In genomic region chr4:82428969-82429727, GRCh38 we compare ENCODE assay signal across 1 cellular context.
TF ChIP-seq lines count a peak whose summit lies in the region.

No MANE protein-coding gene starts in this region.

TF ChIP-seq in K562, 482 proteins besides CTCF, POLR2A, EP300 and RAD21 (continued from another document and continues in another):
- TF ChIP-seq, protein P1, sequence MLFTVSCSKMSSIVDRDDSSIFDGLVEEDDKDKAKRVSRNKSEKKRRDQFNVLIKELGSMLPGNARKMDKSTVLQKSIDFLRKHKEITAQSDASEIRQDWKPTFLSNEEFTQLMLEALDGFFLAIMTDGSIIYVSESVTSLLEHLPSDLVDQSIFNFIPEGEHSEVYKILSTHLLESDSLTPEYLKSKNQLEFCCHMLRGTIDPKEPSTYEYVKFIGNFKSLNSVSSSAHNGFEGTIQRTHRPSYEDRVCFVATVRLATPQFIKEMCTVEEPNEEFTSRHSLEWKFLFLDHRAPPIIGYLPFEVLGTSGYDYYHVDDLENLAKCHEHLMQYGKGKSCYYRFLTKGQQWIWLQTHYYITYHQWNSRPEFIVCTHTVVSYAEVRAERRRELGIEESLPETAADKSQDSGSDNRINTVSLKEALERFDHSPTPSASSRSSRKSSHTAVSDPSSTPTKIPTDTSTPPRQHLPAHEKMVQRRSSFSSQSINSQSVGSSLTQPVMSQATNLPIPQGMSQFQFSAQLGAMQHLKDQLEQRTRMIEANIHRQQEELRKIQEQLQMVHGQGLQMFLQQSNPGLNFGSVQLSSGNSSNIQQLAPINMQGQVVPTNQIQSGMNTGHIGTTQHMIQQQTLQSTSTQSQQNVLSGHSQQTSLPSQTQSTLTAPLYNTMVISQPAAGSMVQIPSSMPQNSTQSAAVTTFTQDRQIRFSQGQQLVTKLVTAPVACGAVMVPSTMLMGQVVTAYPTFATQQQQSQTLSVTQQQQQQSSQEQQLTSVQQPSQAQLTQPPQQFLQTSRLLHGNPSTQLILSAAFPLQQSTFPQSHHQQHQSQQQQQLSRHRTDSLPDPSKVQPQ (CRISPR knock-in tag; IDR thresholded peaks at IDR 0.05; ENCODE audit: borderline replicate concordance) = no peak
- TF ChIP-seq CAMTA2 (CRISPR knock-in tag; conservative IDR thresholded peaks at IDR 0.05) = 0 out of 2 replicates have a peak, but pooled peaks have one; percentile 14
- no peak for TF ChIP-seq JUNB (CRISPR knock-in tag; conservative IDR thresholded peaks at IDR 0.05)
- no peak for TF ChIP-seq RFX7 (CRISPR knock-in tag; IDR thresholded peaks at IDR 0.05)
- 0 out of 2 replicates have a peak, but pooled peaks have one; percentile 41 for TF ChIP-seq HNRNPUL1 (IDR thresholded peaks at IDR 0.05; ENCODE audit: low read length)
- TF ChIP-seq ZBTB17 (CRISPR knock-in tag; IDR thresholded peaks at IDR 0.05) = no peak
- no peak for TF ChIP-seq ZNF347 (CRISPR knock-in tag; IDR thresholded peaks at IDR 0.05; ENCODE audit: low read depth)
- TF ChIP-seq, protein P2, sequence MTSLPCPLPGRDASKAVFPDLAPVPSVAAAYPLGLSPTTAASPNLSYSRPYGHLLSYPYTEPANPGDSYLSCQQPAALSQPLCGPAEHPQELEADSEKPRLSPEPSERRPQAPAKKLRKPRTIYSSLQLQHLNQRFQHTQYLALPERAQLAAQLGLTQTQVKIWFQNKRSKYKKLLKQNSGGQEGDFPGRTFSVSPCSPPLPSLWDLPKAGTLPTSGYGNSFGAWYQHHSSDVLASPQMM (CRISPR knock-in tag; IDR thresholded peaks at IDR 0.05) = no peak
- TF ChIP-seq NUFIP1 (IDR thresholded peaks at IDR 0.05; ENCODE audit: partially characterized antibody) = no peak
- TF ChIP-seq FOXJ3 (CRISPR knock-in tag; IDR thresholded peaks at IDR 0.05) = no peak
- no peak for TF ChIP-seq HNRNPL (IDR thresholded peaks at IDR 0.05; ENCODE audit: low read depth, low read length)
- TF ChIP-seq ZKSCAN3 (CRISPR knock-in tag; IDR thresholded peaks at IDR 0.05) = no peak
- no peak for TF ChIP-seq ZNF280B (CRISPR knock-in tag; IDR thresholded peaks at IDR 0.05)
- TF ChIP-seq PRMT5 (CRISPR knock-in tag; IDR thresholded peaks at IDR 0.05) = peak; percentile 61; the same call in 1 of the 2 replicates
- TF ChIP-seq BRF1 (IDR thresholded peaks at IDR 0.05; ENCODE audit: borderline replicate concordance, extremely low read depth, insufficient read length) = no peak
- peak; percentile 47 for TF ChIP-seq HNRNPLL (IDR thresholded peaks at IDR 0.05; ENCODE audit: low read depth, low read length, poor library complexity, severe bottlenecking)
- TF ChIP-seq ZNF253 (CRISPR knock-in tag; conservative IDR thresholded peaks at IDR 0.05) = no peak; the same call in 1 of the 2 replicates
- TF ChIP-seq MCM3 (IDR thresholded peaks at IDR 0.05) = no peak
- TF ChIP-seq ZNF197 (CRISPR knock-in tag; IDR thresholded peaks at IDR 0.05; ENCODE audit: low read depth) = no peak
- no peak for TF ChIP-seq ZNF507 (tag; conservative IDR thresholded peaks at IDR 0.05)
- no peak for TF ChIP-seq ZNF146 (CRISPR knock-in tag; IDR thresholded peaks at IDR 0.05; ENCODE audit: unreplicated experiment)
- no peak for TF ChIP-seq IFI16 (CRISPR knock-in tag; IDR thresholded peaks at IDR 0.05)
- TF ChIP-seq, protein P3, sequence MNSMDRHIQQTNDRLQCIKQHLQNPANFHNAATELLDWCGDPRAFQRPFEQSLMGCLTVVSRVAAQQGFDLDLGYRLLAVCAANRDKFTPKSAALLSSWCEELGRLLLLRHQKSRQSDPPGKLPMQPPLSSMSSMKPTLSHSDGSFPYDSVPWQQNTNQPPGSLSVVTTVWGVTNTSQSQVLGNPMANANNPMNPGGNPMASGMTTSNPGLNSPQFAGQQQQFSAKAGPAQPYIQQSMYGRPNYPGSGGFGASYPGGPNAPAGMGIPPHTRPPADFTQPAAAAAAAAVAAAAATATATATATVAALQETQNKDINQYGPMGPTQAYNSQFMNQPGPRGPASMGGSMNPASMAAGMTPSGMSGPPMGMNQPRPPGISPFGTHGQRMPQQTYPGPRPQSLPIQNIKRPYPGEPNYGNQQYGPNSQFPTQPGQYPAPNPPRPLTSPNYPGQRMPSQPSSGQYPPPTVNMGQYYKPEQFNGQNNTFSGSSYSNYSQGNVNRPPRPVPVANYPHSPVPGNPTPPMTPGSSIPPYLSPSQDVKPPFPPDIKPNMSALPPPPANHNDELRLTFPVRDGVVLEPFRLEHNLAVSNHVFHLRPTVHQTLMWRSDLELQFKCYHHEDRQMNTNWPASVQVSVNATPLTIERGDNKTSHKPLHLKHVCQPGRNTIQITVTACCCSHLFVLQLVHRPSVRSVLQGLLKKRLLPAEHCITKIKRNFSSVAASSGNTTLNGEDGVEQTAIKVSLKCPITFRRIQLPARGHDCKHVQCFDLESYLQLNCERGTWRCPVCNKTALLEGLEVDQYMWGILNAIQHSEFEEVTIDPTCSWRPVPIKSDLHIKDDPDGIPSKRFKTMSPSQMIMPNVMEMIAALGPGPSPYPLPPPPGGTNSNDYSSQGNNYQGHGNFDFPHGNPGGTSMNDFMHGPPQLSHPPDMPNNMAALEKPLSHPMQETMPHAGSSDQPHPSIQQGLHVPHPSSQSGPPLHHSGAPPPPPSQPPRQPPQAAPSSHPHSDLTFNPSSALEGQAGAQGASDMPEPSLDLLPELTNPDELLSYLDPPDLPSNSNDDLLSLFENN (IDR thresholded peaks at IDR 0.05; ENCODE audit: low read depth in 2 of 2, low read length in 2 of 2) = peak in 1 of 2 experiments; percentile 76; a peak in 2 of 4 replicates
- no peak for TF ChIP-seq KLF13 (tag; IDR thresholded peaks at IDR 0.05; ENCODE audit: borderline replicate concordance, low read depth)
- TF ChIP-seq MEIS2 (IDR thresholded peaks at IDR 0.05; ENCODE audit: partially characterized antibody) = no peak
- TF ChIP-seq, protein P4, sequence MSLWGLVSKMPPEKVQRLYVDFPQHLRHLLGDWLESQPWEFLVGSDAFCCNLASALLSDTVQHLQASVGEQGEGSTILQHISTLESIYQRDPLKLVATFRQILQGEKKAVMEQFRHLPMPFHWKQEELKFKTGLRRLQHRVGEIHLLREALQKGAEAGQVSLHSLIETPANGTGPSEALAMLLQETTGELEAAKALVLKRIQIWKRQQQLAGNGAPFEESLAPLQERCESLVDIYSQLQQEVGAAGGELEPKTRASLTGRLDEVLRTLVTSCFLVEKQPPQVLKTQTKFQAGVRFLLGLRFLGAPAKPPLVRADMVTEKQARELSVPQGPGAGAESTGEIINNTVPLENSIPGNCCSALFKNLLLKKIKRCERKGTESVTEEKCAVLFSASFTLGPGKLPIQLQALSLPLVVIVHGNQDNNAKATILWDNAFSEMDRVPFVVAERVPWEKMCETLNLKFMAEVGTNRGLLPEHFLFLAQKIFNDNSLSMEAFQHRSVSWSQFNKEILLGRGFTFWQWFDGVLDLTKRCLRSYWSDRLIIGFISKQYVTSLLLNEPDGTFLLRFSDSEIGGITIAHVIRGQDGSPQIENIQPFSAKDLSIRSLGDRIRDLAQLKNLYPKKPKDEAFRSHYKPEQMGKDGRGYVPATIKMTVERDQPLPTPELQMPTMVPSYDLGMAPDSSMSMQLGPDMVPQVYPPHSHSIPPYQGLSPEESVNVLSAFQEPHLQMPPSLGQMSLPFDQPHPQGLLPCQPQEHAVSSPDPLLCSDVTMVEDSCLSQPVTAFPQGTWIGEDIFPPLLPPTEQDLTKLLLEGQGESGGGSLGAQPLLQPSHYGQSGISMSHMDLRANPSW (CRISPR knock-in tag; IDR thresholded peaks at IDR 0.05) = 0 out of 2 replicates have a peak, but pooled peaks have one; percentile 66
- TF ChIP-seq SRSF1 (IDR thresholded peaks at IDR 0.05; ENCODE audit: low read depth, low read length) = peak; percentile 84; the same call in 1 of the 2 replicates
- no peak for TF ChIP-seq ZNF12 (CRISPR knock-in tag; IDR thresholded peaks at IDR 0.05)
- no peak for TF ChIP-seq EHMT2 (IDR thresholded peaks at IDR 0.05)
- TF ChIP-seq ASH1L (IDR thresholded peaks at IDR 0.05; ENCODE audit: borderline replicate concordance, low read depth, partially characterized antibody) = no peak
- TF ChIP-seq, protein P5, sequence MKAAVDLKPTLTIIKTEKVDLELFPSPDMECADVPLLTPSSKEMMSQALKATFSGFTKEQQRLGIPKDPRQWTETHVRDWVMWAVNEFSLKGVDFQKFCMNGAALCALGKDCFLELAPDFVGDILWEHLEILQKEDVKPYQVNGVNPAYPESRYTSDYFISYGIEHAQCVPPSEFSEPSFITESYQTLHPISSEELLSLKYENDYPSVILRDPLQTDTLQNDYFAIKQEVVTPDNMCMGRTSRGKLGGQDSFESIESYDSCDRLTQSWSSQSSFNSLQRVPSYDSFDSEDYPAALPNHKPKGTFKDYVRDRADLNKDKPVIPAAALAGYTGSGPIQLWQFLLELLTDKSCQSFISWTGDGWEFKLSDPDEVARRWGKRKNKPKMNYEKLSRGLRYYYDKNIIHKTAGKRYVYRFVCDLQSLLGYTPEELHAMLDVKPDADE (conservative IDR thresholded peaks at IDR 0.05; ENCODE audit: control insufficient read depth, low read depth, low read length) = peak; percentile 65; the same call in 1 of the 2 replicates
- peak; percentile 97 for TF ChIP-seq CREM (IDR thresholded peaks at IDR 0.05; ENCODE audit: low read depth)
- TF ChIP-seq KDM4B (IDR thresholded peaks at IDR 0.05; ENCODE audit: borderline replicate concordance in 2 of 2, low read depth in 1 of 2) = no peak
- TF ChIP-seq IRF2 (CRISPR knock-in tag; IDR thresholded peaks at IDR 0.05) = no peak
- no peak for TF ChIP-seq ZEB2 (IDR thresholded peaks at IDR 0.05)
- no peak for TF ChIP-seq ZNF184 (CRISPR knock-in tag; IDR thresholded peaks at IDR 0.05)
- no peak for TF ChIP-seq BMI1 (IDR thresholded peaks at IDR 0.05; ENCODE audit: low read length)
- TF ChIP-seq ARID3A (IDR thresholded peaks at IDR 0.05; ENCODE audit: borderline replicate concordance, low read depth, low read length) = no peak
- TF ChIP-seq ESRRB (CRISPR knock-in tag; IDR thresholded peaks at IDR 0.05; ENCODE audit: borderline replicate concordance) = no peak
- no peak for TF ChIP-seq FOXK1 (CRISPR knock-in tag; IDR thresholded peaks at IDR 0.05; ENCODE audit: borderline replicate concordance)
- peak; percentile 73; the same call in 1 of the 2 replicates for TF ChIP-seq ATF1 (CRISPR knock-in tag; IDR thresholded peaks at IDR 0.05)
- peak; percentile 98 for TF ChIP-seq ATF1 (tag; IDR thresholded peaks at IDR 0.05)
- TF ChIP-seq BHLHE40 (IDR thresholded peaks at IDR 0.05; ENCODE audit: low read length) = 0 out of 2 replicates have a peak, but pooled peaks have one; percentile 9
- TF ChIP-seq ZC3H8 (IDR thresholded peaks at IDR 0.05) = no peak
- TF ChIP-seq RFX5 (IDR thresholded peaks at IDR 0.05; ENCODE audit: low read depth, low read length) = peak; percentile 52; the same call in 1 of the 2 replicates
- TF ChIP-seq FOXJ2 (tag; IDR thresholded peaks at IDR 0.05) = peak; percentile 62
- TF ChIP-seq, protein P6, sequence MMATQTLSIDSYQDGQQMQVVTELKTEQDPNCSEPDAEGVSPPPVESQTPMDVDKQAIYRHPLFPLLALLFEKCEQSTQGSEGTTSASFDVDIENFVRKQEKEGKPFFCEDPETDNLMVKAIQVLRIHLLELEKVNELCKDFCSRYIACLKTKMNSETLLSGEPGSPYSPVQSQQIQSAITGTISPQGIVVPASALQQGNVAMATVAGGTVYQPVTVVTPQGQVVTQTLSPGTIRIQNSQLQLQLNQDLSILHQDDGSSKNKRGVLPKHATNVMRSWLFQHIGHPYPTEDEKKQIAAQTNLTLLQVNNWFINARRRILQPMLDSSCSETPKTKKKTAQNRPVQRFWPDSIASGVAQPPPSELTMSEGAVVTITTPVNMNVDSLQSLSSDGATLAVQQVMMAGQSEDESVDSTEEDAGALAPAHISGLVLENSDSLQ (IDR thresholded peaks at IDR 0.05) = no peak
- no peak for TF ChIP-seq SMC3 (conservative IDR thresholded peaks at IDR 0.05; ENCODE audit: insufficient read depth, low read depth, low read length)
- TF ChIP-seq NBN (IDR thresholded peaks at IDR 0.05; ENCODE audit: low read depth) = 0 out of 2 replicates have a peak, but pooled peaks have one; percentile 54
